30 cellular contexts compared by ENCODE assay signal in genomic region chr5:92543246-92543645, GRCh38.
DNase-seq lines count a peak whose midpoint lies in the region; ATAC-seq, FAIRE-seq and TF ChIP-seq lines count a peak whose summit lies in the region.
"Had no signal": no experiment of that assay in that cellular context is flagged by ENCODE, and none has a peak within 500 bp of the region (broad histone marks: within the 10 kb centered on the region; RNA-seq: fewer than 3 reads in every experiment).

No MANE protein-coding gene starts in this region.

- H2AFZ ChIP-seq in astrocyte (ENCODE audit: low read depth, low read length) (no peak overlapping the region), smooth muscle cell (ENCODE audit: low read depth) (peak overlapping the region; percentile 76)

- H3K36me3 Mint-ChIP-seq in astrocyte (ENCODE audit: low read depth, unreplicated experiment): no peaks in the 10 kb centered on the region
- H3K36me3 Mint-ChIP-seq: activated naive CD8-positive, alpha-beta T cell treated with anti-CD3 and anti-CD28 coated beads for 36 hours; IgD-negative memory B cell; immature natural killer cell; WTC11 had no signal

- H3K9me3 ChIP-seq in astrocyte (ENCODE audit: insufficient read depth, low read depth, low read length) (no peaks in the 10 kb centered on the region), smooth muscle cell (replicated peaks; ENCODE audit: low read depth) (no peaks in the 10 kb centered on the region)
- H3K9me3 ChIP-seq: ascending aorta, esophagus squamous epithelium, ovary, SJSA1 had no signal

- DNase-seq in NCI-H748 (lab: John Stamatoyannopoulos, UW; ENCODE audit: unreplicated experiment) (peak; percentile 24), NCI-H748 treated with DMSO at 0.1 percent for 48 hours (lab: John Stamatoyannopoulos, UW) (no peak), astrocyte (ENCODE audit: low read depth) (no peak), fibroblast of mammary gland (ENCODE audit: low read depth) (peak; percentile 50), smooth muscle cell (lab: John Stamatoyannopoulos, UW; ENCODE audit: unreplicated experiment) (no peak)
- DNase-seq in activated CD8-positive, alpha-beta memory T cell treated with anti-CD3 and anti-CD28 coated beads, Interleukin-2, amount 50 U/mL, for 4 hours: no peak
- no peak for DNase-seq in activated CD4-positive, CD25-positive, alpha-beta regulatory T cell treated with anti-CD3 and anti-CD28 coated beads, Interleukin-2, amount 50 U/mL, for 72 hours
- DNase-seq: activated CD4-positive, alpha-beta T cell treated with anti-CD3 and anti-CD28 coated beads, Interleukin-2, amount 10 ng/mL, durations not matched to agents 7 days and 5 days; activated effector memory CD4-positive, alpha-beta T cell treated with anti-CD3 and anti-CD28 coated beads, Interleukin-2, amount 50 U/mL, for 16 hours; activated naive CD8-positive, alpha-beta T cell treated with anti-CD3 and anti-CD28 coated beads for 36 hours; activated T-cell treated with anti-CD3 and anti-CD28 coated beads, Interleukin-2, amount 50 U/mL, for 24 hours; CD4-positive, alpha-beta T cell; central memory CD4-positive, alpha-beta T cell; esophagus squamous epithelium; immature natural killer cell; NCI-H1048; NCI-H1694 treated with DMSO at 0.1 percent for 48 hours; nephron progenitor cell; OCI-M1; ovary; stimulated activated naive CD8-positive, alpha-beta T cell treated with anti-CD3 and anti-CD28 coated beads, Interleukin-15, Interleukin-2, amounts not matched to agents 100 U/mL and 50 U/mL, for 24 hours; T-helper 1 cell had no signal

- no peaks in the 10 kb centered on the region for H4K20me1 ChIP-seq in astrocyte (ENCODE audit: insufficient read depth, low read length)
- H4K20me1 ChIP-seq in smooth muscle cell (ENCODE audit: low read depth): no peaks in the 10 kb centered on the region

- H3K27ac ChIP-seq in astrocyte (ENCODE audit: low read depth, low read length) (no peak overlapping the region), smooth muscle cell (ENCODE audit: low read depth) (peak overlapping the region; percentile 54)
- H3K27ac ChIP-seq: 22Rv1, ascending aorta, esophagus squamous epithelium, ovary, RWPE1, SJSA1 had no signal

- H3K4me1 ChIP-seq in astrocyte (ENCODE audit: insufficient read depth, low read length): no peaks in the 10 kb centered on the region
- peaks cover 15% of the 10 kb centered on the region for H3K4me1 ChIP-seq in smooth muscle cell (ENCODE audit: low read depth)
- H3K4me1 ChIP-seq: ascending aorta, esophagus squamous epithelium, SJSA1 had no signal

- H3K36me3 ChIP-seq in astrocyte (ENCODE audit: insufficient read depth, low read length) (no peaks in the 10 kb centered on the region), smooth muscle cell (ENCODE audit: low read depth) (no peaks in the 10 kb centered on the region)
- H3K36me3 ChIP-seq: ascending aorta, esophagus squamous epithelium, ovary, SJSA1 had no signal

- H3K79me2 ChIP-seq in astrocyte (ENCODE audit: insufficient read depth, low read length) (no peaks in the 10 kb centered on the region), smooth muscle cell (ENCODE audit: low read depth) (no peaks in the 10 kb centered on the region)

- H3K27me3 Mint-ChIP-seq in astrocyte (ENCODE audit: low read depth, unreplicated experiment): no peaks in the 10 kb centered on the region
- H3K27me3 Mint-ChIP-seq: activated CD4-positive, alpha-beta T cell treated with anti-CD3 and anti-CD28 coated beads, Interleukin-2, amount 10 ng/mL, durations not matched to agents 7 days and 5 days; activated naive CD8-positive, alpha-beta T cell treated with anti-CD3 and anti-CD28 coated beads for 36 hours; activated T-cell treated with anti-CD3 and anti-CD28 coated beads, Interleukin-2, amount 50 U/mL, for 24 hours; CD4-positive, alpha-beta T cell; IgD-negative memory B cell had no signal

- H3K4me2 ChIP-seq in astrocyte (ENCODE audit: low read length) (peak overlapping the region; percentile 31), smooth muscle cell (peak overlapping the region; percentile 44)

- no peak for FAIRE-seq in astrocyte (lab: Jason Lieb, UNC)
- FAIRE-seq: D721Med had no signal

- H3K4me3 ChIP-seq in astrocyte (ENCODE audit: insufficient read depth, low read depth, low read length) (no peak overlapping the region), fibroblast of mammary gland (ENCODE audit: control insufficient read depth, low read depth, low read length) (no peak overlapping the region), smooth muscle cell (no peak overlapping the region)
- H3K4me3 ChIP-seq: ascending aorta, esophagus squamous epithelium, ovary, SJSA1 had no signal

- H3K27me3 ChIP-seq in astrocyte (ENCODE audit: insufficient read depth, low read length): no peaks in the 10 kb centered on the region
- no peaks in the 10 kb centered on the region for H3K27me3 ChIP-seq in smooth muscle cell (ENCODE audit: low read depth)
- H3K27me3 ChIP-seq: ascending aorta, esophagus squamous epithelium, ovary, SJSA1 had no signal

- H3K4me1 Mint-ChIP-seq in astrocyte (ENCODE audit: low read depth, unreplicated experiment): peaks cover 8% of the 10 kb centered on the region
- H3K4me1 Mint-ChIP-seq: activated CD4-positive, alpha-beta T cell treated with anti-CD3 and anti-CD28 coated beads, Interleukin-2, amount 10 ng/mL, durations not matched to agents 7 days and 5 days; activated naive CD8-positive, alpha-beta T cell treated with anti-CD3 and anti-CD28 coated beads for 36 hours; IgD-negative memory B cell; immature natural killer cell; nephron progenitor cell; WTC11 had no signal

- H3K9ac ChIP-seq in astrocyte (ENCODE audit: low read length) (no peak overlapping the region), smooth muscle cell (ENCODE audit: low read depth) (no peak overlapping the region)

- ATAC-seq in GM21423 (IDR thresholded peaks at IDR 0.05; ENCODE audit: unreplicated experiment): no peak
- ATAC-seq: stimulated activated naive CD8-positive, alpha-beta T cell treated with anti-CD3 and anti-CD28 coated beads, Interleukin-15, Interleukin-2, amounts not matched to agents 100 U/mL and 50 U/mL, for 24 hours; WTC11 had no signal

- peaks cover 2% of the 10 kb centered on the region for H3K9me3 Mint-ChIP-seq in astrocyte (ENCODE audit: unreplicated experiment)
- H3K9me3 Mint-ChIP-seq: activated CD4-positive, alpha-beta T cell treated with anti-CD3 and anti-CD28 coated beads, Interleukin-2, amount 10 ng/mL, durations not matched to agents 7 days and 5 days; activated naive CD8-positive, alpha-beta T cell treated with anti-CD3 and anti-CD28 coated beads for 36 hours; CD4-positive, alpha-beta T cell; nephron progenitor cell had no signal

- no peak overlapping the region for H3K4me3 Mint-ChIP-seq in astrocyte (ENCODE audit: unreplicated experiment)
- H3K4me3 Mint-ChIP-seq: activated CD4-positive, alpha-beta T cell treated with anti-CD3 and anti-CD28 coated beads, Interleukin-2, amount 10 ng/mL, durations not matched to agents 7 days and 5 days; activated naive CD8-positive, alpha-beta T cell treated with anti-CD3 and anti-CD28 coated beads for 36 hours; activated T-cell treated with anti-CD3 and anti-CD28 coated beads, Interleukin-2, amount 50 U/mL, for 24 hours; CD4-positive, alpha-beta T cell; IgD-negative memory B cell; immature natural killer cell; nephron progenitor cell; WTC11 had no signal

- peaks cover 5% of the 10 kb centered on the region for H3F3A ChIP-seq in smooth muscle cell (ENCODE audit: low read depth)

- TF ChIP-seq CTCF in astrocyte (IDR thresholded peaks at IDR 0.05; ENCODE audit: insufficient read depth, low read depth, low read length) (no peak), fibroblast of mammary gland (conservative IDR thresholded peaks at IDR 0.05; ENCODE audit: control insufficient read depth, insufficient read depth, low read depth, low read length) (no peak), smooth muscle cell (IDR thresholded peaks at IDR 0.05; ENCODE audit: borderline replicate concordance, insufficient read depth, poor library complexity, severe bottlenecking) (no peak)

- no peak overlapping the region for H3K27ac Mint-ChIP-seq in astrocyte (ENCODE audit: unreplicated experiment)
- H3K27ac Mint-ChIP-seq: activated CD4-positive, alpha-beta T cell treated with anti-CD3 and anti-CD28 coated beads, Interleukin-2, amount 10 ng/mL, durations not matched to agents 7 days and 5 days; activated naive CD8-positive, alpha-beta T cell treated with anti-CD3 and anti-CD28 coated beads for 36 hours; activated T-cell treated with anti-CD3 and anti-CD28 coated beads, Interleukin-2, amount 50 U/mL, for 24 hours; CD4-positive, alpha-beta T cell; IgD-negative memory B cell; immature natural killer cell; nephron progenitor cell; WTC11 had no signal

Comparison
In these comparisons a context has a peak if more than half of its experiments do, and no peak if none do; other contexts are left out.
1. DNase-seq: peak in NCI-H748 (single experiment) and fibroblast of mammary gland (single experiment); none in NCI-H748 treated with DMSO at 0.1 percent for 48 hours (single experiment), astrocyte (single experiment), smooth muscle cell (single experiment), activated CD8-positive, alpha-beta memory T cell treated with anti-CD3 and anti-CD28 coated beads, Interleukin-2, amount 50 U/mL, for 4 hours (single experiment) and activated CD4-positive, CD25-positive, alpha-beta regulatory T cell treated with anti-CD3 and anti-CD28 coated beads, Interleukin-2, amount 50 U/mL, for 72 hours (single experiment).